10 cellular contexts compared by ENCODE assay signal in genomic region chr17:7839890-7840260, GRCh38. TPM values are rescaled to one million over a fixed set of nuclear protein-coding genes. Genes with fewer than 3 reads are reported as not detected.
DNase-seq lines count a peak whose midpoint lies in the region; ATAC-seq, FAIRE-seq and TF ChIP-seq lines count a peak whose summit lies in the region.
"Had no signal": no experiment of that assay in that cellular context is flagged by ENCODE, and none has a peak within 500 bp of the region (broad histone marks: within the 10 kb centered on the region; RNA-seq: fewer than 3 reads in every experiment).

No MANE protein-coding gene starts in this region.

- H3K4me1 Mint-ChIP-seq in T-cell = peaks cover 61 to 82% (median 70%) of the 10 kb centered on the region in 3 donors
- peaks cover 33% of the 10 kb centered on the region for H3K4me1 Mint-ChIP-seq in glutamatergic neuron (ENCODE audit: low read depth, unreplicated experiment)

- intact Hi-C loops in HepG2 (cut with micrococcal nuclease; ENCODE audit: unreplicated experiment) (loop anchor here (5.0 kb wide), 1 partner anchor 202 kb away; no protein-coding TSS in a partner anchor), right lobe of liver (cut with DNase I) (no loop called here), uterus (cut with DNase I; ENCODE audit: low total_unique reads) (no loop called here)

- TF ChIP-seq EP300 in HepG2 (IDR thresholded peaks at IDR 0.05; ENCODE audit: low read depth in 2 of 2, low read length in 2 of 2) = no peak
- no peak for TF ChIP-seq EP300 in HepG2 (CRISPR knock-in tag; IDR thresholded peaks at IDR 0.05; ENCODE audit: borderline replicate concordance)

- TF ChIP-seq POLR2A in HepG2 (IDR thresholded peaks at IDR 0.05; ENCODE audit: insufficient read depth in 1 of 2, low read depth in 2 of 2, low read length in 2 of 2) (no peak), right lobe of liver (IDR thresholded peaks at IDR 0.05) (no peak), uterus (IDR thresholded peaks at IDR 0.05) (no peak)

- POLR2A ChIA-PET in HepG2 (lab: Yijun Ruan, JAX) = no interaction called here
- POLR2A ChIA-PET in T-cell (lab: Charles Lee) = no interaction called here

- no TSS peak for BruUV-seq in HepG2 (replicated peaks; lab: Mats Ljungman, UMichigan)

- H3K9me3 ChIP-seq in HepG2 (ENCODE audit: low read length) (no peaks in the 10 kb centered on the region), right lobe of liver (no peaks in the 10 kb centered on the region), uterus (no peaks in the 10 kb centered on the region)

- no peaks in the 10 kb centered on the region for H3K9me3 Mint-ChIP-seq in T-cell
- peaks cover 46% of the 10 kb centered on the region for H3K9me3 Mint-ChIP-seq in glutamatergic neuron (ENCODE audit: unreplicated experiment)

- H4K20me1 ChIP-seq in HepG2 (ENCODE audit: insufficient read depth, low read length) = peaks cover 17% of the 10 kb centered on the region; the same call in 1 of the 2 replicates

- CTCF ChIA-PET in HepG2 (lab: Yijun Ruan, JAX; ENCODE audit: low intra/inter-chr PET ratio, low total read pairs) (no interaction called here), T-cell (lab: Charles Lee) (no interaction called here)

- H3K36me3 Mint-ChIP-seq in T-cell = peaks cover 3% of the 10 kb centered on the region
- H3K36me3 Mint-ChIP-seq in glutamatergic neuron (ENCODE audit: unreplicated experiment) = peaks cover 5% of the 10 kb centered on the region

- peak overlapping the region in 1 of 3 donors; percentile 100 for H3K4me3 Mint-ChIP-seq in T-cell
- peak overlapping the region; percentile 97 for H3K4me3 Mint-ChIP-seq in glutamatergic neuron (ENCODE audit: unreplicated experiment)

- no peak for FAIRE-seq in HepG2 (lab: Jason Lieb, UNC)
- FAIRE-seq: colon had no signal

- peaks cover 41% of the 10 kb centered on the region for H3K4me1 ChIP-seq in HepG2 (ENCODE audit: insufficient read depth, low read length)
- H3K4me1 ChIP-seq in right lobe of liver = peaks cover 0 to 38% (median 5%) of the 10 kb centered on the region in 4 donors
- H3K4me1 ChIP-seq in uterus = peaks cover 8 to 10% of the 10 kb centered on the region in 2 donors

- H3K4me3 ChIP-seq in HepG2 (replicated peaks in 1 of 3; ENCODE audit: insufficient read depth in 1 of 3, low read depth in 2 of 3, low read length in 3 of 3) (no peak overlapping the region), right lobe of liver (no peak overlapping the region), uterus (no peak overlapping the region)

- no peak overlapping the region for H2AFZ ChIP-seq in HepG2 (ENCODE audit: low read length)

- H3K79me2 ChIP-seq in HepG2 (ENCODE audit: insufficient read depth, low read length) = peaks cover 52% of the 10 kb centered on the region

- H3K27ac ChIP-seq in HepG2 (ENCODE audit: extremely low read length, insufficient read depth, low read length) = no peak overlapping the region
- peak overlapping the region in 1 of 3 donors; percentile 47 for H3K27ac ChIP-seq in right lobe of liver
- peak overlapping the region; percentile 93 to 95 for H3K27ac ChIP-seq in uterus

- WGBS in HepG2 (ENCODE audit: low lambda C conversion rate) = 69% methylated on average over 2 of the region's 2 CpGs
- WGBS in right lobe of liver (ENCODE audit: insufficient coverage, low coverage, low lambda C conversion rate, missing lambda C conversion rate) = 56% methylated on average over 2 of the region's 2 CpGs

- H3K27me3 ChIP-seq in HepG2 (ENCODE audit: control insufficient read depth in 1 of 2, insufficient read depth in 2 of 2, low read length in 2 of 2) (peaks cover 0 to 3% of the 10 kb centered on the region in 2 experiments; a peak in 1 of 5 replicates), right lobe of liver (no peaks in the 10 kb centered on the region), uterus (no peaks in the 10 kb centered on the region)

- H3K9ac ChIP-seq in HepG2 (ENCODE audit: insufficient read depth, low read depth, low read length) = no peak overlapping the region

- H3K27ac Mint-ChIP-seq in T-cell (peak overlapping the region; percentile 93 to 94), glutamatergic neuron (ENCODE audit: unreplicated experiment) (peak overlapping the region; percentile 98)

- no peak for TF ChIP-seq RAD21 in HepG2 (CRISPR knock-in tag; IDR thresholded peaks at IDR 0.05)

- TF ChIP-seq CTCF in HepG2 (CRISPR knock-in tag; IDR thresholded peaks at IDR 0.05) (no peak), right lobe of liver (IDR thresholded peaks at IDR 0.05) (no peak), glutamatergic neuron (IDR thresholded peaks at IDR 0.05; ENCODE audit: partially characterized antibody, unreplicated experiment) (no peak), uterus (IDR thresholded peaks at IDR 0.05) (no peak)

- 0 out of 5 replicates have a peak, but pooled peaks cover 0 to 5% of the 10 kb centered on the region in 2 experiments for H3K36me3 ChIP-seq in HepG2 (replicated peaks in 1 of 2; ENCODE audit: control insufficient read depth in 1 of 2, insufficient read depth in 2 of 2, low read length in 2 of 2)
- H3K36me3 ChIP-seq in right lobe of liver = no peaks in the 10 kb centered on the region
- H3K36me3 ChIP-seq in uterus = no peaks in the 10 kb centered on the region

- ATAC-seq in HepG2 = no peak
- ATAC-seq in right lobe of liver = no peak
- ATAC-seq in T-cell (replicated peaks in 1 of 4) = no peak
- ATAC-seq in GM18511 (IDR thresholded peaks at IDR 0.05; ENCODE audit: unreplicated experiment) = no peak
- ATAC-seq in GM21786 (IDR thresholded peaks at IDR 0.05; ENCODE audit: unreplicated experiment) = no peak

- H3K27me3 Mint-ChIP-seq in T-cell (no peaks in the 10 kb centered on the region), glutamatergic neuron (ENCODE audit: unreplicated experiment) (peaks cover 51% of the 10 kb centered on the region)

- DNase-seq in HepG2 (ENCODE audit: low spot score) = peak; percentile 28
- DNase-seq in right lobe of liver = no peak
- DNase-seq in T-cell = peak in 1 of 34 experiments; percentile 24
- no peak for DNase-seq in glutamatergic neuron
- no peak for DNase-seq in uterus
- no peak for DNase-seq in HPDE6-E6E7 (ENCODE audit: extremely low spot score)
- DNase-seq: NCI-H1092 had no signal

- H3K4me2 ChIP-seq in HepG2 (ENCODE audit: low read depth, low read length) = peak overlapping the region; percentile 96; the same call in 1 of the 2 replicates

- in situ Hi-C loops in HepG2 (cut with HindIII; ENCODE audit: extremely low pct_ligation_motif_present, low pct_unique_long_range_greater_than_20kb) = loop anchor here (10.0 kb wide), 1 partner anchor 265 kb away; the partner anchor contains the start of gene CD68

RNA-seq across cellular contexts. Expression of gene KDM6B, which starts 5.9 kb away (rescaled TPM):
- 2.1 and 2.2 TPM in 2 replicates for total RNA-seq in HepG2 (2016; rRNA removed; fragmentation: Illumina TruSeq; extraction: Trizol)
- 0.30 and 1.9 TPM in 2 replicates for total RNA-seq in HepG2 (2016; cell fraction: cytosol; rRNA removed; fragmentation: Illumina TruSeq; extraction: Trizol; ENCODE audit: low read depth)
- 1.3 and 1.6 TPM in 2 replicates for total RNA-seq in HepG2 (2016; cell fraction: insoluble cytoplasmic fraction; rRNA removed; fragmentation: Illumina TruSeq; extraction: Trizol)
- total RNA-seq in HepG2 (2016; cell fraction: membrane; rRNA removed; fragmentation: Illumina TruSeq; extraction: Trizol) = 1.7 and 3.1 TPM in 2 replicates
- 5.8 and 6.2 TPM in 2 replicates for total RNA-seq in HepG2 (2016; cell fraction: nucleus; rRNA removed; fragmentation: Illumina TruSeq; extraction: Trizol)
- polyA plus RNA-seq in HepG2 (2011; rRNA removed) = 1.3 and 1.9 TPM in 2 replicates
- 0.42 and 0.82 TPM in 2 replicates for polyA plus RNA-seq in HepG2 (2011; cell fraction: cytosol; rRNA removed)
- 18.1 and 23.2 TPM in 2 replicates for polyA plus RNA-seq in HepG2 (2011; cell fraction: nucleus; rRNA removed)
- polyA plus RNA-seq in HepG2 (2012) = 8.4 and 13.6 TPM in 2 replicates
- 0.37 and 0.83 TPM in 2 replicates for polyA plus RNA-seq in HepG2 (2016; cell fraction: cytosol; fragmentation: Illumina TruSeq; extraction: Trizol; ENCODE audit: low read depth)
- 2.4 and 4.0 TPM in 2 replicates for polyA plus RNA-seq in HepG2 (2016; cell fraction: insoluble cytoplasmic fraction; fragmentation: Illumina TruSeq; extraction: Trizol; ENCODE audit: low read depth)
- polyA plus RNA-seq in HepG2 (2016; cell fraction: membrane; fragmentation: Illumina TruSeq; extraction: Trizol; ENCODE audit: low read depth) = 0.80 and 1.7 TPM in 2 replicates
- 21.8 and 22.9 TPM in 2 replicates for polyA plus RNA-seq in HepG2 (2016; cell fraction: nucleus; fragmentation: Illumina TruSeq; extraction: Trizol; ENCODE audit: insufficient read depth, low read depth)
- 3.6 and 8.2 TPM in 2 replicates for polyA minus RNA-seq in HepG2 (2011; rRNA and poly(A)+ RNA removed; ENCODE audit: low replicate concordance)
- 2.2 and 3.8 TPM in 2 replicates for polyA minus RNA-seq in HepG2 (2011; cell fraction: cytosol; rRNA and poly(A)+ RNA removed)
- 18.7 and 21.1 TPM in 2 replicates for polyA minus RNA-seq in HepG2 (2011; cell fraction: nucleus; rRNA and poly(A)+ RNA removed)
- 10 to 100 TPM in 4 of 6 experiments, 1 to 10 TPM in 2; 6.1 to 12.8 (median 10.9) TPM for total RNA-seq in right lobe of liver
- 100 to 1,000 TPM in 3 of 5 donors, 10 to 100 TPM in 2; 87.3 to 180 (median 108) TPM for total RNA-seq in T-cell
- total RNA-seq in glutamatergic neuron (ENCODE audit: unreplicated experiment) = 191 TPM
- total RNA-seq in uterus = 10 to 100 TPM in 1 of 4 donors, 1 to 10 TPM in 3; 2.6 to 47.9 (median 4.4) TPM

RNA-seq across cellular contexts. Expression of gene TMEM88, which starts 15.0 kb away (rescaled TPM):
- total RNA-seq in HepG2 (2016; rRNA removed; fragmentation: Illumina TruSeq; extraction: Trizol) = 0.31 TPM in 1 of 2 replicates, not detected in the other
- not detected in 2 replicates for total RNA-seq in HepG2 (2016; cell fraction: cytosol; rRNA removed; fragmentation: Illumina TruSeq; extraction: Trizol; ENCODE audit: low read depth)
- 0.19 TPM in 1 of 2 replicates, not detected in the other for total RNA-seq in HepG2 (2016; cell fraction: insoluble cytoplasmic fraction; rRNA removed; fragmentation: Illumina TruSeq; extraction: Trizol)
- total RNA-seq in HepG2 (2016; cell fraction: membrane; rRNA removed; fragmentation: Illumina TruSeq; extraction: Trizol) = not detected in 2 replicates
- total RNA-seq in HepG2 (2016; cell fraction: nucleus; rRNA removed; fragmentation: Illumina TruSeq; extraction: Trizol) = 1.1 TPM in 1 of 2 replicates, not detected in the other
- 0.66 and 0.84 TPM in 2 replicates for polyA plus RNA-seq in HepG2 (2011; rRNA removed)
- 0.08 and 0.43 TPM in 2 replicates for polyA plus RNA-seq in HepG2 (2011; cell fraction: cytosol; rRNA removed)
- 7.3 and 9.6 TPM in 2 replicates for polyA plus RNA-seq in HepG2 (2011; cell fraction: nucleus; rRNA removed)
- 0.51 and 1.9 TPM in 2 replicates for polyA plus RNA-seq in HepG2 (2012)
- polyA plus RNA-seq in HepG2 (2016; cell fraction: cytosol; fragmentation: Illumina TruSeq; extraction: Trizol; ENCODE audit: low read depth) = 0.26 and 0.33 TPM in 2 replicates
- polyA plus RNA-seq in HepG2 (2016; cell fraction: insoluble cytoplasmic fraction; fragmentation: Illumina TruSeq; extraction: Trizol; ENCODE audit: low read depth) = 0.28 and 0.30 TPM in 2 replicates
- 0.23 and 0.27 TPM in 2 replicates for polyA plus RNA-seq in HepG2 (2016; cell fraction: membrane; fragmentation: Illumina TruSeq; extraction: Trizol; ENCODE audit: low read depth)
- polyA plus RNA-seq in HepG2 (2016; cell fraction: nucleus; fragmentation: Illumina TruSeq; extraction: Trizol; ENCODE audit: insufficient read depth, low read depth) = 4.6 and 6.5 TPM in 2 replicates
- 0.36 TPM in 1 of 2 replicates, not detected in the other for polyA minus RNA-seq in HepG2 (2011; rRNA and poly(A)+ RNA removed; ENCODE audit: low replicate concordance)
- polyA minus RNA-seq in HepG2 (2011; cell fraction: cytosol; rRNA and poly(A)+ RNA removed) = not detected in 2 replicates
- 1.3 and 2.7 TPM in 2 replicates for polyA minus RNA-seq in HepG2 (2011; cell fraction: nucleus; rRNA and poly(A)+ RNA removed)
- 1 to 10 TPM in 4 of 6 experiments, under 1 TPM in 2; 0.74 to 2.4 (median 1.2) TPM for total RNA-seq in right lobe of liver
- 10 to 100 TPM in 2 of 5 donors, 1 to 10 TPM in 3; 5.8 to 27.1 (median 8.4) TPM for total RNA-seq in T-cell
- total RNA-seq in glutamatergic neuron (ENCODE audit: unreplicated experiment) = 23.7 TPM
- total RNA-seq in uterus = 10 to 100 TPM in 3 of 4 donors, 1 to 10 TPM in 1; 7.3 to 68.1 (median 28.1) TPM

RNA-seq across cellular contexts. Expression of gene NAA38, which starts 17.5 kb away (rescaled TPM):
- total RNA-seq in HepG2 (2016; rRNA removed; fragmentation: Illumina TruSeq; extraction: Trizol) (91.6 and 105 TPM in 2 replicates), right lobe of liver (10 to 100 TPM; 27.2 to 43.0 (median 30.8) TPM), T-cell (10 to 100 TPM; 15.8 to 40.6 (median 33.6) TPM), glutamatergic neuron (ENCODE audit: unreplicated experiment) (49.7 TPM), uterus (10 to 100 TPM in 3 of 4 donors, 1 to 10 TPM in 1; 3.6 to 94.7 (median 48.1) TPM)
- total RNA-seq in HepG2 (2016; cell fraction: cytosol; rRNA removed; fragmentation: Illumina TruSeq; extraction: Trizol; ENCODE audit: low read depth) = 62.3 and 74.3 TPM in 2 replicates
- 94.6 and 120 TPM in 2 replicates for total RNA-seq in HepG2 (2016; cell fraction: insoluble cytoplasmic fraction; rRNA removed; fragmentation: Illumina TruSeq; extraction: Trizol)
- 54.2 and 67.7 TPM in 2 replicates for total RNA-seq in HepG2 (2016; cell fraction: membrane; rRNA removed; fragmentation: Illumina TruSeq; extraction: Trizol)
- 37.3 and 42.0 TPM in 2 replicates for total RNA-seq in HepG2 (2016; cell fraction: nucleus; rRNA removed; fragmentation: Illumina TruSeq; extraction: Trizol)
- 43.9 and 46.9 TPM in 2 replicates for polyA plus RNA-seq in HepG2 (2011; rRNA removed)
- polyA plus RNA-seq in HepG2 (2011; cell fraction: cytosol; rRNA removed) = 35.2 and 66.3 TPM in 2 replicates
- polyA plus RNA-seq in HepG2 (2011; cell fraction: nucleus; rRNA removed) = 36.8 and 49.2 TPM in 2 replicates
- polyA plus RNA-seq in HepG2 (2012) = 19.2 and 22.5 TPM in 2 replicates
- 53.8 and 75.0 TPM in 2 replicates for polyA plus RNA-seq in HepG2 (2016; cell fraction: cytosol; fragmentation: Illumina TruSeq; extraction: Trizol; ENCODE audit: low read depth)
- polyA plus RNA-seq in HepG2 (2016; cell fraction: insoluble cytoplasmic fraction; fragmentation: Illumina TruSeq; extraction: Trizol; ENCODE audit: low read depth) = 69.5 and 79.8 TPM in 2 replicates
- polyA plus RNA-seq in HepG2 (2016; cell fraction: membrane; fragmentation: Illumina TruSeq; extraction: Trizol; ENCODE audit: low read depth) = 39.8 and 49.0 TPM in 2 replicates
- polyA plus RNA-seq in HepG2 (2016; cell fraction: nucleus; fragmentation: Illumina TruSeq; extraction: Trizol; ENCODE audit: insufficient read depth, low read depth) = 46.6 and 50.5 TPM in 2 replicates
- polyA minus RNA-seq in HepG2 (2011; rRNA and poly(A)+ RNA removed; ENCODE audit: low replicate concordance) = 21.5 and 58.0 TPM in 2 replicates
- polyA minus RNA-seq in HepG2 (2011; cell fraction: cytosol; rRNA and poly(A)+ RNA removed) = 35.5 and 51.8 TPM in 2 replicates
- polyA minus RNA-seq in HepG2 (2011; cell fraction: nucleus; rRNA and poly(A)+ RNA removed) = 13.3 and 23.4 TPM in 2 replicates

RNA-seq across cellular contexts. Expression of gene CYB5D1, which starts 17.9 kb away (rescaled TPM):
- total RNA-seq in HepG2 (2016; rRNA removed; fragmentation: Illumina TruSeq; extraction: Trizol) = 17.0 and 21.4 TPM in 2 replicates
- 1.1 TPM in 2 replicates for total RNA-seq in HepG2 (2016; cell fraction: cytosol; rRNA removed; fragmentation: Illumina TruSeq; extraction: Trizol; ENCODE audit: low read depth)
- 16.9 and 20.4 TPM in 2 replicates for total RNA-seq in HepG2 (2016; cell fraction: insoluble cytoplasmic fraction; rRNA removed; fragmentation: Illumina TruSeq; extraction: Trizol)
- total RNA-seq in HepG2 (2016; cell fraction: membrane; rRNA removed; fragmentation: Illumina TruSeq; extraction: Trizol) = 9.5 and 12.3 TPM in 2 replicates
- 9.1 and 10.0 TPM in 2 replicates for total RNA-seq in HepG2 (2016; cell fraction: nucleus; rRNA removed; fragmentation: Illumina TruSeq; extraction: Trizol)
- polyA plus RNA-seq in HepG2 (2011; rRNA removed) = 7.9 and 8.9 TPM in 2 replicates
- polyA plus RNA-seq in HepG2 (2011; cell fraction: cytosol; rRNA removed) = 7.7 and 8.1 TPM in 2 replicates
- 7.1 and 7.3 TPM in 2 replicates for polyA plus RNA-seq in HepG2 (2011; cell fraction: nucleus; rRNA removed)
- 5.1 and 7.4 TPM in 2 replicates for polyA plus RNA-seq in HepG2 (2012)
- polyA plus RNA-seq in HepG2 (2016; cell fraction: cytosol; fragmentation: Illumina TruSeq; extraction: Trizol; ENCODE audit: low read depth) = 1.4 and 1.9 TPM in 2 replicates
- polyA plus RNA-seq in HepG2 (2016; cell fraction: insoluble cytoplasmic fraction; fragmentation: Illumina TruSeq; extraction: Trizol; ENCODE audit: low read depth) = 20.6 and 21.0 TPM in 2 replicates
- polyA plus RNA-seq in HepG2 (2016; cell fraction: membrane; fragmentation: Illumina TruSeq; extraction: Trizol; ENCODE audit: low read depth) = 6.2 and 7.1 TPM in 2 replicates
- 14.1 and 14.8 TPM in 2 replicates for polyA plus RNA-seq in HepG2 (2016; cell fraction: nucleus; fragmentation: Illumina TruSeq; extraction: Trizol; ENCODE audit: insufficient read depth, low read depth)
- 9.3 and 30.2 TPM in 2 replicates for polyA minus RNA-seq in HepG2 (2011; rRNA and poly(A)+ RNA removed; ENCODE audit: low replicate concordance)
- 4.3 and 5.6 TPM in 2 replicates for polyA minus RNA-seq in HepG2 (2011; cell fraction: cytosol; rRNA and poly(A)+ RNA removed)
- polyA minus RNA-seq in HepG2 (2011; cell fraction: nucleus; rRNA and poly(A)+ RNA removed) = 4.2 and 6.0 TPM in 2 replicates
- 10 to 100 TPM in 1 of 6 experiments, 1 to 10 TPM in 5; 6.0 to 11.7 (median 7.4) TPM for total RNA-seq in right lobe of liver
- 10 to 100 TPM in 2 of 5 donors, 1 to 10 TPM in 3; 5.5 to 12.4 (median 8.4) TPM for total RNA-seq in T-cell
- total RNA-seq in glutamatergic neuron (ENCODE audit: unreplicated experiment) = 9.2 TPM
- total RNA-seq in uterus = 10 to 100 TPM in 3 of 4 donors, 1 to 10 TPM in 1; 3.1 to 17.6 (median 16.2) TPM

RNA-seq across cellular contexts. Expression of gene CHD3, which starts 48.7 kb away (rescaled TPM):
- total RNA-seq in HepG2 (2016; rRNA removed; fragmentation: Illumina TruSeq; extraction: Trizol) = 3.3 and 3.7 TPM in 2 replicates
- total RNA-seq in HepG2 (2016; cell fraction: cytosol; rRNA removed; fragmentation: Illumina TruSeq; extraction: Trizol; ENCODE audit: low read depth) = 0.20 and 0.53 TPM in 2 replicates
- 1.6 and 3.6 TPM in 2 replicates for total RNA-seq in HepG2 (2016; cell fraction: insoluble cytoplasmic fraction; rRNA removed; fragmentation: Illumina TruSeq; extraction: Trizol)
- total RNA-seq in HepG2 (2016; cell fraction: membrane; rRNA removed; fragmentation: Illumina TruSeq; extraction: Trizol) = 1.1 and 3.2 TPM in 2 replicates
- total RNA-seq in HepG2 (2016; cell fraction: nucleus; rRNA removed; fragmentation: Illumina TruSeq; extraction: Trizol) = 4.7 and 9.3 TPM in 2 replicates
- polyA plus RNA-seq in HepG2 (2011; rRNA removed) = 2.7 and 3.3 TPM in 2 replicates
- polyA plus RNA-seq in HepG2 (2011; cell fraction: cytosol; rRNA removed) = 1.8 and 1.9 TPM in 2 replicates
- polyA plus RNA-seq in HepG2 (2011; cell fraction: nucleus; rRNA removed) = 21.5 and 21.6 TPM in 2 replicates
- polyA plus RNA-seq in HepG2 (2012) = 6.4 and 10.0 TPM in 2 replicates
- 0.57 and 0.75 TPM in 2 replicates for polyA plus RNA-seq in HepG2 (2016; cell fraction: cytosol; fragmentation: Illumina TruSeq; extraction: Trizol; ENCODE audit: low read depth)
- polyA plus RNA-seq in HepG2 (2016; cell fraction: insoluble cytoplasmic fraction; fragmentation: Illumina TruSeq; extraction: Trizol; ENCODE audit: low read depth) = 1.8 and 5.2 TPM in 2 replicates
- 1.1 and 1.3 TPM in 2 replicates for polyA plus RNA-seq in HepG2 (2016; cell fraction: membrane; fragmentation: Illumina TruSeq; extraction: Trizol; ENCODE audit: low read depth)
- polyA plus RNA-seq in HepG2 (2016; cell fraction: nucleus; fragmentation: Illumina TruSeq; extraction: Trizol; ENCODE audit: insufficient read depth, low read depth) = 15.5 and 16.4 TPM in 2 replicates
- polyA minus RNA-seq in HepG2 (2011; rRNA and poly(A)+ RNA removed; ENCODE audit: low replicate concordance) = 8.0 and 73.1 TPM in 2 replicates
- polyA minus RNA-seq in HepG2 (2011; cell fraction: cytosol; rRNA and poly(A)+ RNA removed) = 3.3 and 3.9 TPM in 2 replicates
- 9.1 and 12.4 TPM in 2 replicates for polyA minus RNA-seq in HepG2 (2011; cell fraction: nucleus; rRNA and poly(A)+ RNA removed)
- 1 to 10 TPM; 3.2 to 7.2 (median 5.1) TPM for total RNA-seq in right lobe of liver
- 100 to 1,000 TPM; 250 to 331 (median 274) TPM for total RNA-seq in T-cell
- 129 TPM for total RNA-seq in glutamatergic neuron (ENCODE audit: unreplicated experiment)
- total RNA-seq in uterus = 100 to 1,000 TPM in 3 of 4 donors, 10 to 100 TPM in 1; 81.0 to 165 (median 133) TPM
